Comparison of ENCODE assay signal across 11 cellular contexts in the genomic region with DNA sequence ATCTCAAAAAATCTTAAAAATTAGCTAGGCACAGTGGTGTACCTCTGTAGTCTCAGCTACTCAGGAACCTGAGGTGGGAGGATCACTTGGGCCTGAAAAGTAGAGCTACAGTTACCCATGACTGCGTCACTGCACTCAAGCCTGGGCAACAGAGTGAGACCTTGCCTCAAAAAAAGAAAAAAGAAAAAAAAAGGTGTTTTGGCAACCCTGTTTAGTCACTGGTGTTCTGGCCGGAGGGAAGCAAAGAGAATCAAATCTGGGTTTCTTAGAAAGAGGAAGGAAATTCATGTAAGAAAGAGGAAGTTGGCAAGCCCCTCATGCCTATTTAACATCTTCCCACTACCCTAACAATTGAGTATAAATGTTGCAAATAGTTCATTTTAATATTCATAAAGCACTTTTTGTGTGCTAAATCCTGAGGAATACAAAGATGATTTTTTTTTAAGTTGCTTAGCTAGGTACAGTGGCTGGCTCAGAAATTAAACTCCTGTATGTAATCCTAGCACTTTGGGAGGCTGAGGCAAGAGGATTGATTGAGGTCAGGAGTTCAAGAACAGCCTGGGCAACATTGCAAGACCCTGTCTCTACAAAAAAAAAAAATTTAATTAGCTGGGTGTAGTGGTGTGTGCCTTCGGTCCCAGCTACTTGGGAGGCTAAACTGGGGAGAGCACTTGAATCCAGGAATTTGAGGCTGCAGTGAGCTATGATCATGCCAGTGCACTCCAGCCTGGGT. TPM values are rescaled to one million over a fixed set of nuclear protein-coding genes. Genes with fewer than 3 reads are reported as not detected.
DNase-seq lines count a peak whose midpoint lies in the region; ATAC-seq lines count a peak whose summit lies in the region.
"Had no signal": no experiment of that assay in that cellular context is flagged by ENCODE, and none has a peak within 500 bp of the region (broad histone marks: within the 10 kb centered on the region; RNA-seq: fewer than 3 reads in every experiment).

No MANE protein-coding gene starts in this region.

- no peaks in the 10 kb centered on the region for H3K36me3 Mint-ChIP-seq in memory B cell

- peak; percentile 93 for DNase-seq in OCI-M1 (lab: John Stamatoyannopoulos, UW)
- DNase-seq in memory B cell (ENCODE audit: low spot score in 2 of 2) = peak; percentile 54 to 79
- DNase-seq in ureter (ENCODE audit: low spot score) = no peak
- DNase-seq in activated CD4-positive, CD25-positive, alpha-beta regulatory T cell (lab: John Stamatoyannopoulos, UW) = no peak
- no peak for DNase-seq in NCI-H1436 treated with DMSO at 0.1 percent for 48 hours (lab: John Stamatoyannopoulos, UW)
- DNase-seq: NCI-H1092, psoas muscle, transverse colon had no signal

- ATAC-seq in GM18517 (IDR thresholded peaks at IDR 0.05; ENCODE audit: unreplicated experiment) (peak; percentile 59), HG02588 (IDR thresholded peaks at IDR 0.05; ENCODE audit: unreplicated experiment) (peak; percentile 43), memory B cell (ENCODE audit: low read depth) (peak; percentile 95), HG03439 (IDR thresholded peaks at IDR 0.05; ENCODE audit: unreplicated experiment) (no peak)
- ATAC-seq: psoas muscle had no signal

- H3K4me3 Mint-ChIP-seq in memory B cell = peak overlapping the region; percentile 58

- H3K27me3 Mint-ChIP-seq in memory B cell = no peaks in the 10 kb centered on the region

- H3K9me3 Mint-ChIP-seq in memory B cell = no peaks in the 10 kb centered on the region

- H3K27ac Mint-ChIP-seq in memory B cell = peak overlapping the region; percentile 78

- H3K4me1 Mint-ChIP-seq in memory B cell = peaks cover 30% of the 10 kb centered on the region

RNA-seq across cellular contexts. Expression of a gene that starts 6.5 kb away (rescaled TPM):
- total RNA-seq in ureter = 38.8 TPM

RNA-seq across cellular contexts. Expression of a gene that starts 23.9 kb away (rescaled TPM):
- not detected for total RNA-seq in ureter
- total RNA-seq: transverse colon had no signal

Comparison
In these comparisons a context has a peak if more than half of its experiments do, and no peak if none do; other contexts are left out.
1. DNase-seq: peak in OCI-M1 (single experiment) and memory B cell (2 of 2); none in ureter (single experiment), activated CD4-positive, CD25-positive, alpha-beta regulatory T cell (0 of 4) and NCI-H1436 treated with DMSO at 0.1 percent for 48 hours (single experiment).